Comparison of ENCODE assay signal across 7 cellular contexts in genomic region chr9:89425921-89426388, GRCh38.
DNase-seq lines count a peak whose midpoint lies in the region; ATAC-seq and TF ChIP-seq lines count a peak whose summit lies in the region.

No MANE protein-coding gene starts in this region.

- H3K4me3 ChIP-seq in spleen = peak overlapping the region in 1 of 8 donors; percentile 14

- no peaks in the 10 kb centered on the region for H3K9me3 ChIP-seq in spleen

- H3K27me3 ChIP-seq in spleen (replicated peaks in 1 of 7) = no peaks in the 10 kb centered on the region

- no peak overlapping the region for H3K27ac Mint-ChIP-seq in chondrocyte (ENCODE audit: unreplicated experiment)

- peak; percentile 6 for ATAC-seq in GM19438 (IDR thresholded peaks at IDR 0.05; ENCODE audit: low read depth, unreplicated experiment)
- peak; percentile 4 for ATAC-seq in HG03354 (IDR thresholded peaks at IDR 0.05; ENCODE audit: poor library complexity, severe bottlenecking, unreplicated experiment)

- peaks cover 30% of the 10 kb centered on the region for H3K4me1 Mint-ChIP-seq in chondrocyte (ENCODE audit: low read depth)

- no peak overlapping the region for H3K4me3 Mint-ChIP-seq in chondrocyte (ENCODE audit: unreplicated experiment)

- no peaks in the 10 kb centered on the region for H3K9me3 Mint-ChIP-seq in chondrocyte (ENCODE audit: low read depth)

- WGBS in spleen, 5 donors = 51 to 63% (median 52%) methylated on average over 4 to 8 of the region's 8 CpGs

- TF ChIP-seq CTCF in chondrocyte (IDR thresholded peaks at IDR 0.05) (no peak), spleen (IDR thresholded peaks at IDR 0.05 in 8 of 11, conservative IDR thresholded peaks at IDR 0.05 in 3 of 11) (no peak)

- DNase-seq in chondrocyte (ENCODE audit: low spot score) (peak; percentile 24), spleen (no peak), NCI-H2196 treated with DMSO at 0.1 percent for 48 hours (lab: John Stamatoyannopoulos, UW; ENCODE audit: unreplicated experiment) (no peak)
- no peak for DNase-seq in stimulated activated CD4-positive, alpha-beta T cell treated with anti-CD3 and anti-CD28 coated beads, Interleukin-15, amount 100 ng/mL, for 24 hours
- no peak for DNase-seq in NK-92 treated with Interleukin-12 subunit alpha and Interleukin-12 subunit beta, amount 100 ng/mL, for 24 hours (lab: John Stamatoyannopoulos, UW)

- H3K4me1 ChIP-seq in spleen = peaks cover 40 to 100% (median 82%) of the 10 kb centered on the region in 6 donors

- peaks cover 0 to 24% (median 0%) of the 10 kb centered on the region in 6 donors for H3K36me3 ChIP-seq in spleen

- H3K27ac ChIP-seq in spleen = peak overlapping the region in 6 of 8 donors; percentile 31 to 75 (median 62)

- no peak for TF ChIP-seq POLR2A in spleen (IDR thresholded peaks at IDR 0.05)

- no peaks in the 10 kb centered on the region for H3K27me3 Mint-ChIP-seq in chondrocyte (ENCODE audit: low read depth)

- H3K36me3 Mint-ChIP-seq in chondrocyte (ENCODE audit: low read depth) = no peaks in the 10 kb centered on the region

- intact Hi-C loops in spleen (cut with DNase I; ENCODE audit: low total_unique reads) = no loop called here
